Comparison of ENCODE assay signal across 8 cellular contexts in genomic region chr7:129188372-129188891, GRCh38. TPM values are rescaled to one million over a fixed set of nuclear protein-coding genes. Genes with fewer than 3 reads are reported as not detected.
DNase-seq lines count a peak whose midpoint lies in the region; ATAC-seq, FAIRE-seq and TF ChIP-seq lines count a peak whose summit lies in the region.

Gene SMO (plus strand): TSS chr7:129188633. CDS start chr7:129189152, 519 bp downstream.

- peaks cover 47% of the 10 kb centered on the region for H3K27me3 Mint-ChIP-seq in activated naive CD4-positive, alpha-beta T cell treated with anti-CD3 and anti-CD28 coated beads for 36 hours (ENCODE audit: low read depth)

- H3K36me3 Mint-ChIP-seq in activated naive CD4-positive, alpha-beta T cell treated with anti-CD3 and anti-CD28 coated beads for 36 hours (ENCODE audit: low read depth): no peaks in the 10 kb centered on the region

- ATAC-seq in HepG2 (peak; percentile 86), HG02798 (IDR thresholded peaks at IDR 0.05; ENCODE audit: poor library complexity, unreplicated experiment) (no peak)

- peaks cover 5% of the 10 kb centered on the region for H3K4me1 Mint-ChIP-seq in activated naive CD4-positive, alpha-beta T cell treated with anti-CD3 and anti-CD28 coated beads for 36 hours (ENCODE audit: low read depth)

- 0% methylated on average over 15 of the region's 48 CpGs for WGBS in HepG2 (ENCODE audit: low lambda C conversion rate)

- CTCF ChIA-PET in activated naive CD4-positive, alpha-beta T cell treated with anti-CD3 and anti-CD28 coated beads for 36 hours (lab: Charles Lee): interaction anchor here (0.8 to 3.5 kb wide), 2 partner anchors 22 to 24 kb away, joined by 3 to 11 read pairs; no protein-coding TSS in a partner anchor
- CTCF ChIA-PET in HepG2 (lab: Yijun Ruan, JAX; ENCODE audit: low intra/inter-chr PET ratio, low total read pairs): no interaction called here

- intact Hi-C loops in activated naive CD4-positive, alpha-beta T cell treated with anti-CD3 and anti-CD28 coated beads for 36 hours (cut with micrococcal nuclease): no loop called here
- intact Hi-C loops in colonic mucosa (cut with DNase I): no loop called here
- intact Hi-C loops in HepG2 (cut with micrococcal nuclease; ENCODE audit: unreplicated experiment): no loop called here

- POLR2A ChIA-PET in HepG2 (lab: Yijun Ruan, JAX): interaction anchor here (0.6 to 1.4 kb wide), 4 partner anchors 9 to 25 kb away, joined by 3 read pairs; no protein-coding TSS in a partner anchor

- H3K4me3 Mint-ChIP-seq in activated naive CD4-positive, alpha-beta T cell treated with anti-CD3 and anti-CD28 coated beads for 36 hours: peak within 1 kb of the TSS; percentile 60

- H3K4me3 ChIP-seq in colonic mucosa: peak within 1 kb of the TSS; percentile 68
- H3K4me3 ChIP-seq in HepG2 (replicated peaks in 1 of 3; ENCODE audit: insufficient read depth in 1 of 3, low read depth in 2 of 3, low read length in 3 of 3): peak within 1 kb of the TSS; percentile 84 to 90 (median 85)
- H3K4me3 ChIP-seq in stomach smooth muscle (ENCODE audit: low read length in 2 of 2): peak within 1 kb of the TSS; percentile 72 to 79

- H3K9ac ChIP-seq in colonic mucosa (ENCODE audit: low read depth in 2 of 2, low read length in 2 of 2): peak within 1 kb of the TSS; percentile 51 to 60
- H3K9ac ChIP-seq in HepG2 (ENCODE audit: insufficient read depth, low read depth, low read length): peak within 1 kb of the TSS; percentile 78
- peak within 1 kb of the TSS; percentile 55 for H3K9ac ChIP-seq in stomach smooth muscle (ENCODE audit: low read length in 2 of 2)

- no peak for FAIRE-seq in HepG2 (lab: Jason Lieb, UNC)

- H3K27ac ChIP-seq in colonic mucosa: no peak within 1 kb of the TSS
- H3K27ac ChIP-seq in HepG2 (ENCODE audit: extremely low read length, insufficient read depth, low read length): peak within 1 kb of the TSS; percentile 76
- H3K27ac ChIP-seq in stomach smooth muscle (ENCODE audit: low read length): no peak within 1 kb of the TSS

- no peak for TF ChIP-seq RAD21 in HepG2 (CRISPR knock-in tag; IDR thresholded peaks at IDR 0.05)

- no peaks in the 10 kb centered on the region for H3K9me3 Mint-ChIP-seq in activated naive CD4-positive, alpha-beta T cell treated with anti-CD3 and anti-CD28 coated beads for 36 hours

- H3K27me3 ChIP-seq in colonic mucosa (peaks cover 15% of the 10 kb centered on the region), HepG2 (ENCODE audit: control insufficient read depth in 1 of 2, insufficient read depth in 2 of 2, low read length in 2 of 2) (no peaks in the 10 kb centered on the region; a peak in 1 of 5 replicates), stomach smooth muscle (ENCODE audit: control insufficient read depth in 1 of 2, insufficient read depth in 2 of 2, low read length in 2 of 2) (no peaks in the 10 kb centered on the region)

- DNase-seq in activated naive CD4-positive, alpha-beta T cell treated with anti-CD3 and anti-CD28 coated beads for 36 hours: no peak
- no peak for DNase-seq in activated naive CD4-positive, alpha-beta T cell treated with Interleukin-2 at 50 U/mL for 16 hours
- DNase-seq in NCI-H526 treated with DMSO at 0.1 percent for 48 hours (lab: John Stamatoyannopoulos, UW) (peak; percentile 22), colonic mucosa (peak; percentile 38), HepG2 (ENCODE audit: low spot score) (peak; percentile 55), T-helper 9 cell (no peak)

- no TSS peak for BruUV-seq in HepG2 (replicated peaks; lab: Mats Ljungman, UMichigan)

- H3K79me2 ChIP-seq in HepG2 (ENCODE audit: insufficient read depth, low read length): peaks cover 41% of the 10 kb centered on the region

- no peaks in the 10 kb centered on the region for H3K9me3 ChIP-seq in colonic mucosa
- no peaks in the 10 kb centered on the region for H3K9me3 ChIP-seq in HepG2 (ENCODE audit: low read length)
- no peaks in the 10 kb centered on the region for H3K9me3 ChIP-seq in stomach smooth muscle (ENCODE audit: control insufficient read depth in 2 of 2, low read length in 2 of 2)

- H3K36me3 ChIP-seq in colonic mucosa (no peaks in the 10 kb centered on the region), HepG2 (replicated peaks in 1 of 2; ENCODE audit: control insufficient read depth in 1 of 2, insufficient read depth in 2 of 2, low read length in 2 of 2) (peaks cover 3 to 4% of the 10 kb centered on the region in 2 experiments; a peak in 3 of 5 replicates), stomach smooth muscle (ENCODE audit: control insufficient read depth in 2 of 2, insufficient read depth in 2 of 2, low read length in 2 of 2) (no peaks in the 10 kb centered on the region)

- no peak for TF ChIP-seq CTCF in colonic mucosa (IDR thresholded peaks at IDR 0.05)
- TF ChIP-seq CTCF in HepG2 (CRISPR knock-in tag; IDR thresholded peaks at IDR 0.05): no peak

- TF ChIP-seq POLR2A in HepG2 (IDR thresholded peaks at IDR 0.05; ENCODE audit: insufficient read depth in 1 of 2, low read depth in 2 of 2, low read length in 2 of 2): peak; percentile 32 to 77; a peak in 2 of 4 replicates

- H3K4me1 ChIP-seq in colonic mucosa (no peaks in the 10 kb centered on the region), HepG2 (ENCODE audit: insufficient read depth, low read length) (peaks cover 63% of the 10 kb centered on the region), stomach smooth muscle (ENCODE audit: control insufficient read depth, insufficient read depth, low read length) (peaks cover 25% of the 10 kb centered on the region)

- in situ Hi-C loops in HepG2 (cut with HindIII; ENCODE audit: extremely low pct_ligation_motif_present, low pct_unique_long_range_greater_than_20kb): no loop called here

- H4K20me1 ChIP-seq in HepG2 (ENCODE audit: insufficient read depth, low read length): peaks cover 4% of the 10 kb centered on the region

- TF ChIP-seq EP300 in HepG2 (IDR thresholded peaks at IDR 0.05; ENCODE audit: low read depth in 2 of 2, low read length in 2 of 2) (0 out of 4 replicates have a peak, but pooled peaks of 1 of the 2 experiments have one; percentile 25), HepG2 (CRISPR knock-in tag; IDR thresholded peaks at IDR 0.05; ENCODE audit: borderline replicate concordance) (no peak)

- peak within 1 kb of the TSS; percentile 20 for H2AFZ ChIP-seq in HepG2 (ENCODE audit: low read length)

- H3K27ac Mint-ChIP-seq in activated naive CD4-positive, alpha-beta T cell treated with anti-CD3 and anti-CD28 coated beads for 36 hours: no peak within 1 kb of the TSS

- peak within 1 kb of the TSS; percentile 89 for H3K4me2 ChIP-seq in HepG2 (ENCODE audit: low read depth, low read length)

TF ChIP-seq in HepG2, 621 proteins besides CTCF, POLR2A, EP300 and RAD21 (continues in another document):
- TF ChIP-seq ETV6 (CRISPR knock-in tag; conservative IDR thresholded peaks at IDR 0.05): no peak
- no peak for TF ChIP-seq ZNF740 (CRISPR knock-in tag; IDR thresholded peaks at IDR 0.05)
- no peak for TF ChIP-seq ZNF563 (CRISPR knock-in tag; IDR thresholded peaks at IDR 0.05)
- TF ChIP-seq REPIN1 (CRISPR knock-in tag; IDR thresholded peaks at IDR 0.05; ENCODE audit: borderline replicate concordance, low read depth): no peak; the same call in 1 of the 2 replicates
- TF ChIP-seq ZBTB46 (CRISPR knock-in tag; IDR thresholded peaks at IDR 0.05; ENCODE audit: borderline replicate concordance): no peak

RNA-seq across cellular contexts. Expression of gene SMO, which starts in this region (rescaled TPM):
- under 1 TPM; 0.20 to 0.43 TPM for total RNA-seq in activated naive CD4-positive, alpha-beta T cell treated with anti-CD3 and anti-CD28 coated beads for 36 hours
- total RNA-seq in colonic mucosa: 1 to 10 TPM; 1.6 to 3.6 TPM
- 22.1 and 32.3 TPM in 2 replicates for total RNA-seq in HepG2 (2016; rRNA removed; fragmentation: Illumina TruSeq; extraction: Trizol)
- total RNA-seq in HepG2 (2016; cell fraction: cytosol; rRNA removed; fragmentation: Illumina TruSeq; extraction: Trizol; ENCODE audit: low read depth): 72.0 and 77.5 TPM in 2 replicates
- total RNA-seq in HepG2 (2016; cell fraction: insoluble cytoplasmic fraction; rRNA removed; fragmentation: Illumina TruSeq; extraction: Trizol): 22.7 and 33.9 TPM in 2 replicates
- total RNA-seq in HepG2 (2016; cell fraction: membrane; rRNA removed; fragmentation: Illumina TruSeq; extraction: Trizol): 37.3 and 38.5 TPM in 2 replicates
- total RNA-seq in HepG2 (2016; cell fraction: nucleus; rRNA removed; fragmentation: Illumina TruSeq; extraction: Trizol): 26.1 and 28.3 TPM in 2 replicates
- polyA plus RNA-seq in HepG2 (2011; rRNA removed): 23.8 and 30.7 TPM in 2 replicates
- 21.9 and 24.2 TPM in 2 replicates for polyA plus RNA-seq in HepG2 (2011; cell fraction: cytosol; rRNA removed)
- polyA plus RNA-seq in HepG2 (2011; cell fraction: nucleus; rRNA removed): 68.3 and 80.4 TPM in 2 replicates
- polyA plus RNA-seq in HepG2 (2012): 19.4 and 20.7 TPM in 2 replicates
- polyA plus RNA-seq in HepG2 (2016; cell fraction: cytosol; fragmentation: Illumina TruSeq; extraction: Trizol; ENCODE audit: low read depth): 4.1 and 4.4 TPM in 2 replicates
- polyA plus RNA-seq in HepG2 (2016; cell fraction: insoluble cytoplasmic fraction; fragmentation: Illumina TruSeq; extraction: Trizol; ENCODE audit: low read depth): 22.5 and 25.2 TPM in 2 replicates
- polyA plus RNA-seq in HepG2 (2016; cell fraction: membrane; fragmentation: Illumina TruSeq; extraction: Trizol; ENCODE audit: low read depth): 14.8 and 15.2 TPM in 2 replicates
- 63.0 and 65.6 TPM in 2 replicates for polyA plus RNA-seq in HepG2 (2016; cell fraction: nucleus; fragmentation: Illumina TruSeq; extraction: Trizol; ENCODE audit: insufficient read depth, low read depth)
- 0.07 and 139 TPM in 2 replicates for polyA minus RNA-seq in HepG2 (2011; rRNA and poly(A)+ RNA removed; ENCODE audit: low replicate concordance)
- 31.4 and 35.0 TPM in 2 replicates for polyA minus RNA-seq in HepG2 (2011; cell fraction: cytosol; rRNA and poly(A)+ RNA removed)
- 12.0 and 20.4 TPM in 2 replicates for polyA minus RNA-seq in HepG2 (2011; cell fraction: nucleus; rRNA and poly(A)+ RNA removed)

Comparison
In these comparisons a context has a peak if more than half of its experiments do, and no peak if none do; other contexts are left out.
1. DNase-seq: peak in NCI-H526 treated with DMSO at 0.1 percent for 48 hours (single experiment), colonic mucosa (single experiment) and HepG2 (single experiment); none in activated naive CD4-positive, alpha-beta T cell treated with anti-CD3 and anti-CD28 coated beads for 36 hours (single experiment), activated naive CD4-positive, alpha-beta T cell treated with Interleukin-2 at 50 U/mL for 16 hours (single experiment) and T-helper 9 cell (single experiment).
2. Peak in every context shown above with its lines, with median percentiles within 50 percentile points of each other: H3K4me3 ChIP-seq and H3K9ac ChIP-seq.